Comparison of ENCODE assay signal across 1 cellular context in genomic region chr14:94938016-94938415, GRCh38.
TF ChIP-seq lines count a peak whose summit lies in the region.

No MANE protein-coding gene starts in this region.

TF ChIP-seq in HepG2, 621 proteins besides CTCF, POLR2A, EP300 and RAD21 (continued from another document):
- TF ChIP-seq, protein P1, sequence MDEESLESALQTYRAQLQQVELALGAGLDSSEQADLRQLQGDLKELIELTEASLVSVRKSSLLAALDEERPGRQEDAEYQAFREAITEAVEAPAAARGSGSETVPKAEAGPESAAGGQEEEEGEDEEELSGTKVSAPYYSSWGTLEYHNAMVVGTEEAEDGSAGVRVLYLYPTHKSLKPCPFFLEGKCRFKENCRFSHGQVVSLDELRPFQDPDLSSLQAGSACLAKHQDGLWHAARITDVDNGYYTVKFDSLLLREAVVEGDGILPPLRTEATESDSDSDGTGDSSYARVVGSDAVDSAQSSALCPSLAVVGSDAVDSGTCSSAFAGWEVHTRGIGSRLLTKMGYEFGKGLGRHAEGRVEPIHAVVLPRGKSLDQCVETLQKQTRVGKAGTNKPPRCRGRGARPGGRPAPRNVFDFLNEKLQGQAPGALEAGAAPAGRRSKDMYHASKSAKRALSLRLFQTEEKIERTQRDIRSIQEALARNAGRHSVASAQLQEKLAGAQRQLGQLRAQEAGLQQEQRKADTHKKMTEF (CRISPR knock-in tag; IDR thresholded peaks at IDR 0.05) = no peak
- no peak for TF ChIP-seq ZUFSP (CRISPR knock-in tag; IDR thresholded peaks at IDR 0.05; ENCODE audit: borderline replicate concordance)
